In genomic region chr17:21626987-21627386, GRCh38 we compare ENCODE assay signal across 3 cellular contexts.
DNase-seq lines count a peak whose midpoint lies in the region; ATAC-seq lines count a peak whose summit lies in the region.
"Not testable (repeated sequence)": the region's sequence is repeated elsewhere in the genome, so short reads cannot be mapped to it uniquely, and the experiment has no call there.

No MANE protein-coding gene starts in this region.

- in situ Hi-C loops in G401 (cut with HindIII; ENCODE audit: low sequenced_read_pairs) = not testable (repeated sequence)

- DNase-seq in G401 (ENCODE audit: low spot score) (peak; percentile 74), cerebellar cortex (ENCODE audit: low spot score) (peak; percentile 67), left lobe of liver (ENCODE audit: low spot score) (peak; percentile 69)

- not testable (repeated sequence) for ATAC-seq in left lobe of liver
